ENCODE assay signal across 15 cellular contexts in the genomic region with DNA sequence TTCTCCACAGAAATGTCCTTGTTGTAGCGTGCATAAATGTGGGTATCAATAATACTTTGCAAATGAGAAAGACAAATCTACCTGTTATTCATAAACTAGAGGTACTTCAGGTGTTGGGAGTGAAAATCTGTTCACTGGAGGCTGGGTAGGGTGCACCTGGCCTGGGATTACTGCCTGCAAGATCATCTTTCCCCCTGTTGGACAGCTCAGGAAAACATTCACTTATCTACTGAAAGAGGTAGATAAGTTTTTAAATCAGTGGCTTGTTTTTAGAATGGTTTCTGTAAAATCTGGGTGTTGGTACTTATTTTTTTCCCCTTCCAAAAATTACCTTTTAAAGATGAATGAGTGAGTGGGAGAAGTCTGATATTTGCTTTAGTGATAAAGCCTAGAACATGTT.
DNase-seq lines count a peak whose midpoint lies in the region; ATAC-seq and TF ChIP-seq lines count a peak whose summit lies in the region.
"Had no signal": no experiment of that assay in that cellular context is flagged by ENCODE, and none has a peak within 500 bp of the region (broad histone marks: within the 10 kb centered on the region; RNA-seq: fewer than 3 reads in every experiment).

No MANE protein-coding gene starts in this region.

- H2BK5ac ChIP-seq in trophoblast cell (ENCODE audit: low read depth, low read length, poor library complexity), result peak overlapping the region; percentile 40

- H3K4ac ChIP-seq in trophoblast cell (ENCODE audit: low read depth, low read length), result no peak overlapping the region

- H3K4me1 ChIP-seq in A673 (ENCODE audit: insufficient read depth, low read length, poor library complexity, severe bottlenecking) (peaks cover 57% of the 10 kb centered on the region), trophoblast cell (ENCODE audit: control insufficient read depth in 1 of 2, insufficient read depth in 2 of 2, low read length in 2 of 2) (peaks cover 0 to 10% of the 10 kb centered on the region in 2 experiments)

- no peak overlapping the region for H4K8ac ChIP-seq in trophoblast cell (ENCODE audit: low read depth, low read length)

- H2AFZ ChIP-seq in trophoblast cell (ENCODE audit: insufficient read depth, low read length, poor library complexity), result no peak overlapping the region

- POLR2A ChIA-PET in A673 (lab: Charles Lee; ENCODE audit: low non-redundant PET), result no interaction called here

- no TSS peak for BruUV-seq in A673 (replicated peaks; lab: Mats Ljungman, UMichigan)

- no peak overlapping the region for H3K27ac Mint-ChIP-seq in effector memory CD8-positive, alpha-beta T cell
- H3K27ac Mint-ChIP-seq: CD4-positive, alpha-beta T cell had no signal

- peaks cover 12 to 31% of the 10 kb centered on the region in 2 donors for H3K4me1 Mint-ChIP-seq in effector memory CD8-positive, alpha-beta T cell (ENCODE audit: low read depth in 2 of 2)

- no CpG with 5 or more reads among the region's 1 CpG for WGBS in trophoblast cell (ENCODE audit: extremely low coverage, insufficient coverage, insufficient read length)

- no peak overlapping the region for H3K14ac ChIP-seq in trophoblast cell (ENCODE audit: low read length)

- H3K4me3 Mint-ChIP-seq in effector memory CD8-positive, alpha-beta T cell, result no peak overlapping the region
- H3K4me3 Mint-ChIP-seq: CD4-positive, alpha-beta T cell had no signal

- H3K9me3 ChIP-seq in A673 (ENCODE audit: low read depth, low read length, poor library complexity, severe bottlenecking) (no peaks in the 10 kb centered on the region), trophoblast cell (ENCODE audit: insufficient read depth, low read depth, low read length) (no peaks in the 10 kb centered on the region)

- no peak for TF ChIP-seq CTCF in A673 (conservative IDR thresholded peaks at IDR 0.05; ENCODE audit: low read depth, low read length)
- peak; percentile 7 for TF ChIP-seq CTCF in cardiac fibroblast (IDR thresholded peaks at IDR 0.05; ENCODE audit: low read depth, low read length)
- no peak for TF ChIP-seq CTCF in coronary artery (IDR thresholded peaks at IDR 0.05)

- no peak overlapping the region for H4K91ac ChIP-seq in trophoblast cell (ENCODE audit: low read depth, low read length)

- H3K27me3 ChIP-seq in A673 (replicated peaks; ENCODE audit: insufficient read depth, low read depth, low read length, poor library complexity) (no peaks in the 10 kb centered on the region), H7 (ENCODE audit: control insufficient read depth, insufficient read depth, low read length) (no peaks in the 10 kb centered on the region), trophoblast cell (ENCODE audit: insufficient read depth, low read length) (no peaks in the 10 kb centered on the region)

- H2BK12ac ChIP-seq in trophoblast cell (ENCODE audit: low read length), result no peak overlapping the region

- H3K27me3 Mint-ChIP-seq in effector memory CD8-positive, alpha-beta T cell, result no peaks in the 10 kb centered on the region
- H3K27me3 Mint-ChIP-seq: CD4-positive, alpha-beta T cell had no signal

- H3K79me2 ChIP-seq in trophoblast cell (ENCODE audit: control insufficient read depth, insufficient read depth, low read length, poor library complexity), result peaks cover 4% of the 10 kb centered on the region

- H2AK5ac ChIP-seq in trophoblast cell (ENCODE audit: low read length), result no peak overlapping the region

- H3K9me3 Mint-ChIP-seq in effector memory CD8-positive, alpha-beta T cell, result no peaks in the 10 kb centered on the region
- H3K9me3 Mint-ChIP-seq: CD4-positive, alpha-beta T cell had no signal

- H3K27ac ChIP-seq in A673 (ENCODE audit: low read depth, low read length, poor library complexity, severe bottlenecking) (peak overlapping the region; percentile 2), trophoblast cell (ENCODE audit: low read depth, low read length) (no peak overlapping the region), coronary artery (no peak overlapping the region)

- intact Hi-C loops in A673 (cut with micrococcal nuclease; ENCODE audit: unreplicated experiment), result no loop called here

- no peaks in the 10 kb centered on the region for H3K36me3 Mint-ChIP-seq in effector memory CD8-positive, alpha-beta T cell (ENCODE audit: insufficient read depth)

- no peak overlapping the region for H2BK120ac ChIP-seq in trophoblast cell (ENCODE audit: insufficient read depth, low read length, poor library complexity)

- CTCF ChIA-PET in A673 (lab: Charles Lee), result no interaction called here

- ATAC-seq in effector memory CD8-positive, alpha-beta T cell (replicated peaks), result no peak

- peaks cover 10% of the 10 kb centered on the region for H3K79me1 ChIP-seq in trophoblast cell (ENCODE audit: low read length)

- no peak overlapping the region for H4K12ac ChIP-seq in trophoblast cell (ENCODE audit: low read depth, low read length)

- no peak overlapping the region for H3K23ac ChIP-seq in trophoblast cell (ENCODE audit: low read length)

- no peak overlapping the region for H3K18ac ChIP-seq in trophoblast cell (ENCODE audit: low read length)

- no peak for DNase-seq in A673 (ENCODE audit: low spot score)
- DNase-seq in H7, result peak; percentile 46
- DNase-seq in cardiac fibroblast (ENCODE audit: low read depth in 2 of 2), result no peak
- DNase-seq in trophoblast cell, result no peak
- DNase-seq in effector memory CD8-positive, alpha-beta T cell, result no peak
- no peak for DNase-seq in coronary artery (ENCODE audit: low spot score)
- DNase-seq in Ammon's horn (ENCODE audit: low spot score), result no peak
- DNase-seq: ACHN; AML-193; CD4-positive, alpha-beta T cell; HCEC 1CT; NCI-H187 treated with DMSO at 0.1 percent for 48 hours; NCI-H69; RPMI8226; SIG-M5 had no signal

- H3K4me2 ChIP-seq in trophoblast cell (ENCODE audit: low read length), result no peak overlapping the region

- no peak overlapping the region for H3K4me3 ChIP-seq in A673 (ENCODE audit: low read depth, low read length, poor library complexity, severe bottlenecking)
- no peak overlapping the region for H3K4me3 ChIP-seq in H7 (ENCODE audit: insufficient read depth, low read depth, low read length)
- no peak overlapping the region for H3K4me3 ChIP-seq in cardiac fibroblast (replicated peaks in 1 of 2; ENCODE audit: low read depth in 2 of 2, low read length in 2 of 2)
- no peak overlapping the region for H3K4me3 ChIP-seq in trophoblast cell (ENCODE audit: low read depth, low read length)
- no peak overlapping the region for H3K4me3 ChIP-seq in coronary artery

- H3K36me3 ChIP-seq in A673 (ENCODE audit: insufficient read depth, low read length, poor library complexity, severe bottlenecking), result no peaks in the 10 kb centered on the region
- no peaks in the 10 kb centered on the region for H3K36me3 ChIP-seq in H7 (replicated peaks; ENCODE audit: control insufficient read depth, insufficient read depth, low read length)
- H3K36me3 ChIP-seq in trophoblast cell (ENCODE audit: control insufficient read depth in 1 of 2, insufficient read depth in 2 of 2, low read length in 2 of 2), result peaks cover 0 to 2% of the 10 kb centered on the region in 2 experiments

- no peak overlapping the region for H3K9ac ChIP-seq in trophoblast cell (ENCODE audit: low read length)
